Comparison of ENCODE assay signal across 12 cellular contexts in the genomic region with DNA sequence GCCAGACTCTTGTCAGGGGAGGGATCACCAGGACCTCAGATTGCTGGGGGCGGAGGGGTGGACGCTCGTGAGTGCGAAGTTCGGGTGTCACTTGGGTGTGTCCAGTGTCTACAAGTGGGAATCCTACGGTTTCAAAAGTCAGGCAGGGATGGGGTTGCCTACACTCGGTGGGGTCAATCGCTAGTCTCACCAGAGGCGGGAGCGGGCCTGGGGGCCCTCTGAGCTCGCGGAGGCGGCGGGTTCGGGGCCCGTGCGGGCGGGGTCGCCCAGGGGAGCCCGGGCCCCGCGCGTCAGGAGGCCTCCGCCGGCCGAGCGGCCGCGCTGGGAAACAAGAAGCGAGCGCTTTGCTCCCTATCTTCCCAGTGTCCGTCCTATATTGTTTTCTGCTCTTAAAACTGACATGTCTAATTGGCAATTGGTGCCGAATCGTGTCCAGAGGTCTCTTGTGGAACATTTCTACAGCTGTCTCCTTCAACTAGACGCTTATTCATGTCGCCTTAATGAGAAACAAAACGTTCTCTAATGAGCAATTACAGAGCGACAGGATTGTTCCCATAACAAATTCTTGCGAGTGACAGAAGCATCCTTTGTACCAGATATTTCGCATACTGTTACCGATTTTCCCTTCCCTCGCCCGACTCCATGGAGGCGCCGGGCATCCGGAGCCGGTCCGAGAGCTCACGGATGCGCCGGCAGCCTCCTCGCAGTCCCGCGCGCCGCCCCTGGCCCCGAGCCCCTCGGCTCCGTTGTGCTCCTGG. TPM values are rescaled to one million over a fixed set of nuclear protein-coding genes. Genes with fewer than 3 reads are reported as not detected.
DNase-seq lines count a peak whose midpoint lies in the region; ATAC-seq and TF ChIP-seq lines count a peak whose summit lies in the region.
"Had no signal": no experiment of that assay in that cellular context is flagged by ENCODE, and none has a peak within 500 bp of the region (broad histone marks: within the 10 kb centered on the region; RNA-seq: fewer than 3 reads in every experiment).

No MANE protein-coding gene starts in this region.

- H3K27me3 Mint-ChIP-seq in activated T-helper 17 cell treated with anti-CD3 and anti-CD28 coated beads, Interleukin-2, amount 50 U/mL, for 72 hours: peaks cover 81% of the 10 kb centered on the region

- H3K4me3 Mint-ChIP-seq in activated T-helper 17 cell treated with anti-CD3 and anti-CD28 coated beads, Interleukin-2, amount 50 U/mL, for 72 hours: peak overlapping the region; percentile 17

- H3K4me3 ChIP-seq in left ventricle myocardium inferior: peak overlapping the region; percentile 45
- peak overlapping the region; percentile 52 for H3K4me3 ChIP-seq in iPS-18c (ENCODE audit: insufficient read depth, low read depth, low read length)
- peak overlapping the region; percentile 28 for H3K4me3 ChIP-seq in suprapubic skin
- H3K4me3 ChIP-seq: lower lobe of right lung had no signal

- no peak overlapping the region for H3K27ac Mint-ChIP-seq in activated T-helper 17 cell treated with anti-CD3 and anti-CD28 coated beads, Interleukin-2, amount 50 U/mL, for 72 hours

- H3K4me1 ChIP-seq in left ventricle myocardium inferior (peaks cover 33% of the 10 kb centered on the region), suprapubic skin (peaks cover 28% of the 10 kb centered on the region)

- H3K27ac ChIP-seq in left ventricle myocardium inferior (replicated peaks) (no peak overlapping the region), suprapubic skin (no peak overlapping the region)
- H3K27ac ChIP-seq: lower lobe of right lung had no signal

- WGBS in suprapubic skin: 5% methylated on average over 47 of the region's 59 CpGs

- H3K36me3 ChIP-seq in left ventricle myocardium inferior (no peaks in the 10 kb centered on the region), suprapubic skin (no peaks in the 10 kb centered on the region)
- H3K36me3 ChIP-seq: lower lobe of right lung had no signal

- TF ChIP-seq EP300 in suprapubic skin (IDR thresholded peaks at IDR 0.05): no peak

- H3K9me3 Mint-ChIP-seq in activated T-helper 17 cell treated with anti-CD3 and anti-CD28 coated beads, Interleukin-2, amount 50 U/mL, for 72 hours: no peaks in the 10 kb centered on the region

- peaks cover 98% of the 10 kb centered on the region for H3K27me3 ChIP-seq in left ventricle myocardium inferior (ENCODE audit: low read depth)
- peaks cover 81% of the 10 kb centered on the region for H3K27me3 ChIP-seq in suprapubic skin

- DNase-seq in left ventricle myocardium inferior: no peak
- no peak for DNase-seq in left cardiac atrium
- peak in 1 of 2 donors; percentile 29 for DNase-seq in suprapubic skin (ENCODE audit: low spot score in 2 of 2)
- DNase-seq in H4 (ENCODE audit: low spot score): no peak
- DNase-seq in stimulated activated naive CD4-positive, alpha-beta T cell (lab: John Stamatoyannopoulos, UW): no peak
- no peak for DNase-seq in cerebellum (ENCODE audit: low spot score)
- DNase-seq: central memory CD4-positive, alpha-beta T cell; foreskin melanocyte; lower lobe of right lung; NCI-H1092 had no signal

- TF ChIP-seq POLR2A in suprapubic skin (IDR thresholded peaks at IDR 0.05): no peak

- H3K36me3 Mint-ChIP-seq in activated T-helper 17 cell treated with anti-CD3 and anti-CD28 coated beads, Interleukin-2, amount 50 U/mL, for 72 hours (ENCODE audit: low read depth): peaks cover 34% of the 10 kb centered on the region

- H3K4me1 Mint-ChIP-seq in activated T-helper 17 cell treated with anti-CD3 and anti-CD28 coated beads, Interleukin-2, amount 50 U/mL, for 72 hours: peaks cover 17% of the 10 kb centered on the region

- ATAC-seq in left cardiac atrium: no peak
- no peak for ATAC-seq in activated T-helper 17 cell treated with anti-CD3 and anti-CD28 coated beads, Interleukin-2, amount 50 U/mL, for 72 hours (replicated peaks)

- H3K9me3 ChIP-seq in left ventricle myocardium inferior (replicated peaks) (no peaks in the 10 kb centered on the region), iPS-18c (ENCODE audit: control insufficient read depth, insufficient read depth, low read length) (no peaks in the 10 kb centered on the region), suprapubic skin (no peaks in the 10 kb centered on the region)
- H3K9me3 ChIP-seq: lower lobe of right lung had no signal

- TF ChIP-seq CTCF in left ventricle myocardium inferior (IDR thresholded peaks at IDR 0.05; ENCODE audit: borderline replicate concordance) (no peak), suprapubic skin (IDR thresholded peaks at IDR 0.05) (no peak)

- intact Hi-C loops in left ventricle myocardium inferior (cut with micrococcal nuclease) (no loop called here), left cardiac atrium (cut with DNase I) (no loop called here)

RNA-seq across cellular contexts. Expression of a gene that starts 11.9 kb away (rescaled TPM):
- total RNA-seq in left ventricle myocardium inferior (not detected), left cardiac atrium (not detected), suprapubic skin (1 to 10 TPM in 1 of 4 donors, under 1 TPM in 2, not detected in 1; 0.25 to 1.1 (median 0.29) TPM), cerebellum (165 TPM)
- total RNA-seq in activated T-helper 17 cell treated with anti-CD3 and anti-CD28 coated beads, Interleukin-2, amount 50 U/mL, for 72 hours: not detected
- 0.06 and 0.21 TPM in 2 replicates for total RNA-seq in H4 (2014; rRNA removed; shearing (Covaris generic))
- total RNA-seq: lower lobe of right lung had no signal

Comparison
In these comparisons a context has a peak if more than half of its experiments do, and no peak if none do; other contexts are left out.
1. RNA of a gene that starts 11.9 kb away (total RNA-seq): 165 TPM in cerebellum (single experiment); 0.25 to 1.1 TPM in suprapubic skin, 0.06 to 0.21 TPM in H4, not detected in left cardiac atrium, not detected in left ventricle myocardium inferior (single experiment) and not detected in activated T-helper 17 cell treated with anti-CD3 and anti-CD28 coated beads, Interleukin-2, amount 50 U/mL, for 72 hours; every median in the first group is over 10 times any median in the second.
2. Peak in every context shown above with its lines, with median percentiles within 50 percentile points of each other: H3K4me3 ChIP-seq.